ENCODE assay signal across 1 cellular context in the genomic region with DNA sequence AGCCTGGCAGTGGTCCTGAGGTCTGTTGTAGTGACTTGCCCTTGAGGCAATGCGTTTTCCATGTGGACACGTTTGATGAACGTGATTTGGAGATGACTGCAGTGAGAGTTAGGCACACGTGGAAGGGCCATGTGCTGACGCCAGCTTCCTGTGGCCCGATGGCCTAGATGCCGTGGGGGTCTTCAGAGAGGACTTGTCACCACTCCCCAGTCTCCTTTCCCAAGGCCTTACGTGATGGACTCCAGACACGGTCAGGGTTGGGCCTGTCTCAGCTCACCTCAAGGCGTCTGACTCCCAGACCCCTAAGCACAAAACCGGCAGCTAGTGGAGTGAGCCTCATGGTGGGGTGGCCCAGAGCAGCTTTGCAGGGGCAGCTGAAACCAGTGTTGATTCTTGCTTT.
TF ChIP-seq lines count a peak whose summit lies in the region.

No MANE protein-coding gene starts in this region.

TF ChIP-seq in H1, 55 proteins besides CTCF, POLR2A, EP300 and RAD21:
- TF ChIP-seq, protein P1, sequence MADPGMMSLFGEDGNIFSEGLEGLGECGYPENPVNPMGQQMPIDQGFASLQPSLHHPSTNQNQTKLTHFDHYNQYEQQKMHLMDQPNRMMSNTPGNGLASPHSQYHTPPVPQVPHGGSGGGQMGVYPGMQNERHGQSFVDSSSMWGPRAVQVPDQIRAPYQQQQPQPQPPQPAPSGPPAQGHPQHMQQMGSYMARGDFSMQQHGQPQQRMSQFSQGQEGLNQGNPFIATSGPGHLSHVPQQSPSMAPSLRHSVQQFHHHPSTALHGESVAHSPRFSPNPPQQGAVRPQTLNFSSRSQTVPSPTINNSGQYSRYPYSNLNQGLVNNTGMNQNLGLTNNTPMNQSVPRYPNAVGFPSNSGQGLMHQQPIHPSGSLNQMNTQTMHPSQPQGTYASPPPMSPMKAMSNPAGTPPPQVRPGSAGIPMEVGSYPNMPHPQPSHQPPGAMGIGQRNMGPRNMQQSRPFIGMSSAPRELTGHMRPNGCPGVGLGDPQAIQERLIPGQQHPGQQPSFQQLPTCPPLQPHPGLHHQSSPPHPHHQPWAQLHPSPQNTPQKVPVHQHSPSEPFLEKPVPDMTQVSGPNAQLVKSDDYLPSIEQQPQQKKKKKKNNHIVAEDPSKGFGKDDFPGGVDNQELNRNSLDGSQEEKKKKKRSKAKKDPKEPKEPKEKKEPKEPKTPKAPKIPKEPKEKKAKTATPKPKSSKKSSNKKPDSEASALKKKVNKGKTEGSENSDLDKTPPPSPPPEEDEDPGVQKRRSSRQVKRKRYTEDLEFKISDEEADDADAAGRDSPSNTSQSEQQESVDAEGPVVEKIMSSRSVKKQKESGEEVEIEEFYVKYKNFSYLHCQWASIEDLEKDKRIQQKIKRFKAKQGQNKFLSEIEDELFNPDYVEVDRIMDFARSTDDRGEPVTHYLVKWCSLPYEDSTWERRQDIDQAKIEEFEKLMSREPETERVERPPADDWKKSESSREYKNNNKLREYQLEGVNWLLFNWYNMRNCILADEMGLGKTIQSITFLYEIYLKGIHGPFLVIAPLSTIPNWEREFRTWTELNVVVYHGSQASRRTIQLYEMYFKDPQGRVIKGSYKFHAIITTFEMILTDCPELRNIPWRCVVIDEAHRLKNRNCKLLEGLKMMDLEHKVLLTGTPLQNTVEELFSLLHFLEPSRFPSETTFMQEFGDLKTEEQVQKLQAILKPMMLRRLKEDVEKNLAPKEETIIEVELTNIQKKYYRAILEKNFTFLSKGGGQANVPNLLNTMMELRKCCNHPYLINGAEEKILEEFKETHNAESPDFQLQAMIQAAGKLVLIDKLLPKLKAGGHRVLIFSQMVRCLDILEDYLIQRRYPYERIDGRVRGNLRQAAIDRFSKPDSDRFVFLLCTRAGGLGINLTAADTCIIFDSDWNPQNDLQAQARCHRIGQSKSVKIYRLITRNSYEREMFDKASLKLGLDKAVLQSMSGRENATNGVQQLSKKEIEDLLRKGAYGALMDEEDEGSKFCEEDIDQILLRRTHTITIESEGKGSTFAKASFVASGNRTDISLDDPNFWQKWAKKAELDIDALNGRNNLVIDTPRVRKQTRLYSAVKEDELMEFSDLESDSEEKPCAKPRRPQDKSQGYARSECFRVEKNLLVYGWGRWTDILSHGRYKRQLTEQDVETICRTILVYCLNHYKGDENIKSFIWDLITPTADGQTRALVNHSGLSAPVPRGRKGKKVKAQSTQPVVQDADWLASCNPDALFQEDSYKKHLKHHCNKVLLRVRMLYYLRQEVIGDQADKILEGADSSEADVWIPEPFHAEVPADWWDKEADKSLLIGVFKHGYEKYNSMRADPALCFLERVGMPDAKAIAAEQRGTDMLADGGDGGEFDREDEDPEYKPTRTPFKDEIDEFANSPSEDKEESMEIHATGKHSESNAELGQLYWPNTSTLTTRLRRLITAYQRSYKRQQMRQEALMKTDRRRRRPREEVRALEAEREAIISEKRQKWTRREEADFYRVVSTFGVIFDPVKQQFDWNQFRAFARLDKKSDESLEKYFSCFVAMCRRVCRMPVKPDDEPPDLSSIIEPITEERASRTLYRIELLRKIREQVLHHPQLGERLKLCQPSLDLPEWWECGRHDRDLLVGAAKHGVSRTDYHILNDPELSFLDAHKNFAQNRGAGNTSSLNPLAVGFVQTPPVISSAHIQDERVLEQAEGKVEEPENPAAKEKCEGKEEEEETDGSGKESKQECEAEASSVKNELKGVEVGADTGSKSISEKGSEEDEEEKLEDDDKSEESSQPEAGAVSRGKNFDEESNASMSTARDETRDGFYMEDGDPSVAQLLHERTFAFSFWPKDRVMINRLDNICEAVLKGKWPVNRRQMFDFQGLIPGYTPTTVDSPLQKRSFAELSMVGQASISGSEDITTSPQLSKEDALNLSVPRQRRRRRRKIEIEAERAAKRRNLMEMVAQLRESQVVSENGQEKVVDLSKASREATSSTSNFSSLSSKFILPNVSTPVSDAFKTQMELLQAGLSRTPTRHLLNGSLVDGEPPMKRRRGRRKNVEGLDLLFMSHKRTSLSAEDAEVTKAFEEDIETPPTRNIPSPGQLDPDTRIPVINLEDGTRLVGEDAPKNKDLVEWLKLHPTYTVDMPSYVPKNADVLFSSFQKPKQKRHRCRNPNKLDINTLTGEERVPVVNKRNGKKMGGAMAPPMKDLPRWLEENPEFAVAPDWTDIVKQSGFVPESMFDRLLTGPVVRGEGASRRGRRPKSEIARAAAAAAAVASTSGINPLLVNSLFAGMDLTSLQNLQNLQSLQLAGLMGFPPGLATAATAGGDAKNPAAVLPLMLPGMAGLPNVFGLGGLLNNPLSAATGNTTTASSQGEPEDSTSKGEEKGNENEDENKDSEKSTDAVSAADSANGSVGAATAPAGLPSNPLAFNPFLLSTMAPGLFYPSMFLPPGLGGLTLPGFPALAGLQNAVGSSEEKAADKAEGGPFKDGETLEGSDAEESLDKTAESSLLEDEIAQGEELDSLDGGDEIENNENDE (IDR thresholded peaks at IDR 0.05; ENCODE audit: insufficient replicate concordance, low read length), result no peak
- TF ChIP-seq SUZ12 (IDR thresholded peaks at IDR 0.05; ENCODE audit: low read length) (no peak), BACH1 (IDR thresholded peaks at IDR 0.05; ENCODE audit: low read length) (no peak), POU5F1 (IDR thresholded peaks at IDR 0.05; ENCODE audit: low read depth, low read length) (no peak), HDAC6 (IDR thresholded peaks at IDR 0.05; ENCODE audit: low read depth, low read length) (no peak), SIX5 (IDR thresholded peaks at IDR 0.05; ENCODE audit: low read depth, low read length) (no peak), HDAC2 (IDR thresholded peaks at IDR 0.05; ENCODE audit: borderline replicate concordance in 1 of 2, low read depth in 2 of 2, low read length in 2 of 2) (no peak), NRF1 (IDR thresholded peaks at IDR 0.05; ENCODE audit: low read depth, low read length) (no peak), NANOG (IDR thresholded peaks at IDR 0.05; ENCODE audit: insufficient read depth, low read depth, low read length, poor library complexity, severe bottlenecking) (no peak), SRF (IDR thresholded peaks at IDR 0.05; ENCODE audit: low read depth, low read length) (no peak), BRCA1 (IDR thresholded peaks at IDR 0.05; ENCODE audit: low read depth, low read length) (no peak)
- TF ChIP-seq, protein P2, sequence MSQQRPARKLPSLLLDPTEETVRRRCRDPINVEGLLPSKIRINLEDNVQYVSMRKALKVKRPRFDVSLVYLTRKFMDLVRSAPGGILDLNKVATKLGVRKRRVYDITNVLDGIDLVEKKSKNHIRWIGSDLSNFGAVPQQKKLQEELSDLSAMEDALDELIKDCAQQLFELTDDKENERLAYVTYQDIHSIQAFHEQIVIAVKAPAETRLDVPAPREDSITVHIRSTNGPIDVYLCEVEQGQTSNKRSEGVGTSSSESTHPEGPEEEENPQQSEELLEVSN (IDR thresholded peaks at IDR 0.05), result no peak
